1 cellular context compared by ENCODE assay signal in genomic region chr12:133037207-133038005, GRCh38.
TF ChIP-seq lines count a peak whose summit lies in the region.

Gene ZNF84, plus strand, starts transcription at chr12:133037509. Its CDS starts 3,959 bp downstream, at chr12:133041468.

TF ChIP-seq in HepG2, 621 proteins besides CTCF, POLR2A, EP300 and RAD21 (continued from another document and continues in another):
- no peak for TF ChIP-seq TEF (CRISPR knock-in tag; IDR thresholded peaks at IDR 0.05)
- TF ChIP-seq ZNF580 (CRISPR knock-in tag; IDR thresholded peaks at IDR 0.05; ENCODE audit: borderline replicate concordance, low read depth), result peak; percentile 88; the same call in 1 of the 2 replicates
- TF ChIP-seq HNRNPL (IDR thresholded peaks at IDR 0.05; ENCODE audit: low read depth, low read length), result no peak
- peak; percentile 73; the same call in 1 of the 2 replicates for TF ChIP-seq ZNF776 (CRISPR knock-in tag; IDR thresholded peaks at IDR 0.05)
- peak; percentile 93 for TF ChIP-seq ZNF143 (CRISPR knock-in tag; IDR thresholded peaks at IDR 0.05)
- peak; percentile 88 for TF ChIP-seq POLR2G (IDR thresholded peaks at IDR 0.05; ENCODE audit: low read depth, low read length)
- no peak for TF ChIP-seq PAX8 (CRISPR knock-in tag; IDR thresholded peaks at IDR 0.05; ENCODE audit: borderline replicate concordance)
- TF ChIP-seq HOXD1 (CRISPR knock-in tag; IDR thresholded peaks at IDR 0.05), result no peak
- no peak for TF ChIP-seq ZNF619 (CRISPR knock-in tag; IDR thresholded peaks at IDR 0.05)
- TF ChIP-seq ZSCAN20 (CRISPR knock-in tag; IDR thresholded peaks at IDR 0.05; ENCODE audit: borderline replicate concordance), result 0 out of 2 replicates have a peak, but pooled peaks have one; percentile 63
- peak; percentile 77; the same call in 1 of the 2 replicates for TF ChIP-seq ZNF589 (CRISPR knock-in tag; conservative IDR thresholded peaks at IDR 0.05)
- no peak for TF ChIP-seq SNAPC4 (CRISPR knock-in tag; IDR thresholded peaks at IDR 0.05)
- TF ChIP-seq MXD4 (CRISPR knock-in tag; IDR thresholded peaks at IDR 0.05), result peak; percentile 88
- no peak for TF ChIP-seq ZBTB7B (CRISPR knock-in tag; IDR thresholded peaks at IDR 0.05)
- TF ChIP-seq ZNF720 (CRISPR knock-in tag; IDR thresholded peaks at IDR 0.05), result peak; percentile 74; the same call in 1 of the 2 replicates
- no peak for TF ChIP-seq SP1 (IDR thresholded peaks at IDR 0.05)
- peak; percentile 43; the same call in 1 of the 2 replicates for TF ChIP-seq SP1 (CRISPR knock-in tag; IDR thresholded peaks at IDR 0.05)
- no peak for TF ChIP-seq HIC2 (CRISPR knock-in tag; IDR thresholded peaks at IDR 0.05; ENCODE audit: low read depth)
- TF ChIP-seq ZNF232 (CRISPR knock-in tag; IDR thresholded peaks at IDR 0.05; ENCODE audit: borderline replicate concordance), result no peak
- TF ChIP-seq TFDP2 (CRISPR knock-in tag; IDR thresholded peaks at IDR 0.05), result peak; percentile 87
- TF ChIP-seq PCBP1 (IDR thresholded peaks at IDR 0.05; ENCODE audit: borderline replicate concordance, low read depth, low read length), result no peak
- no peak for TF ChIP-seq RNF219 (CRISPR knock-in tag; IDR thresholded peaks at IDR 0.05)
- no peak for TF ChIP-seq NR2F2 (IDR thresholded peaks at IDR 0.05; ENCODE audit: borderline replicate concordance, low read depth)
- TF ChIP-seq SNRNP70 (IDR thresholded peaks at IDR 0.05; ENCODE audit: low read depth, low read length), result no peak
- no peak for TF ChIP-seq SP140L (CRISPR knock-in tag; IDR thresholded peaks at IDR 0.05; ENCODE audit: borderline replicate concordance)
- peak; percentile 33; the same call in 1 of the 2 replicates for TF ChIP-seq ZNF296 (CRISPR knock-in tag; conservative IDR thresholded peaks at IDR 0.05)
- no peak for TF ChIP-seq FOXO4 (CRISPR knock-in tag; conservative IDR thresholded peaks at IDR 0.05)
- TF ChIP-seq FOXK2 (IDR thresholded peaks at IDR 0.05), result no peak
- peak; percentile 72; the same call in 1 of the 2 replicates for TF ChIP-seq FOXC1 (CRISPR knock-in tag; IDR thresholded peaks at IDR 0.05; ENCODE audit: borderline replicate concordance)
- TF ChIP-seq ADNP (CRISPR knock-in tag; IDR thresholded peaks at IDR 0.05), result no peak
- no peak for TF ChIP-seq ZNF264 (CRISPR knock-in tag; IDR thresholded peaks at IDR 0.05)
- TF ChIP-seq ZNF280B (CRISPR knock-in tag; IDR thresholded peaks at IDR 0.05; ENCODE audit: borderline replicate concordance), result peak; percentile 85
- 0 out of 2 replicates have a peak, but pooled peaks have one; percentile 31 for TF ChIP-seq ZSCAN29 (CRISPR knock-in tag; conservative IDR thresholded peaks at IDR 0.05)
- no peak for TF ChIP-seq ZNF326 (CRISPR knock-in tag; IDR thresholded peaks at IDR 0.05; ENCODE audit: borderline replicate concordance)
- TF ChIP-seq RBM39 (IDR thresholded peaks at IDR 0.05; ENCODE audit: low read depth, low read length, poor library complexity, severe bottlenecking), result peak; percentile 84
- TF ChIP-seq SMC3 (IDR thresholded peaks at IDR 0.05; ENCODE audit: low read length), result no peak
- TF ChIP-seq NR2F6 (IDR thresholded peaks at IDR 0.05), result no peak
- peak; percentile 59; the same call in 1 of the 2 replicates for TF ChIP-seq NR2F6 (CRISPR knock-in tag; IDR thresholded peaks at IDR 0.05)
- TF ChIP-seq RFXAP (CRISPR knock-in tag; IDR thresholded peaks at IDR 0.05; ENCODE audit: borderline replicate concordance), result no peak; the same call in 1 of the 2 replicates
- TF ChIP-seq ZNF883 (CRISPR knock-in tag; IDR thresholded peaks at IDR 0.05; ENCODE audit: not compliant biosample characterization), result no peak
- no peak for TF ChIP-seq CBX1 (IDR thresholded peaks at IDR 0.05; ENCODE audit: low read depth)
- TF ChIP-seq THRA (CRISPR knock-in tag; IDR thresholded peaks at IDR 0.05; ENCODE audit: borderline replicate concordance), result no peak
- TF ChIP-seq ZSCAN5A (CRISPR knock-in tag; IDR thresholded peaks at IDR 0.05; ENCODE audit: borderline replicate concordance), result no peak
- peak; percentile 85 for TF ChIP-seq GABPA (IDR thresholded peaks at IDR 0.05; ENCODE audit: low read depth, low read length)
- peak; percentile 95 for TF ChIP-seq GABPA (CRISPR knock-in tag; IDR thresholded peaks at IDR 0.05; ENCODE audit: low read depth)
- TF ChIP-seq JUND (CRISPR knock-in tag; IDR thresholded peaks at IDR 0.05), result no peak
- peak; percentile 94; the same call in 1 of the 2 replicates for TF ChIP-seq ZNF552 (CRISPR knock-in tag; IDR thresholded peaks at IDR 0.05; ENCODE audit: borderline replicate concordance)
- TF ChIP-seq ZNF841 (CRISPR knock-in tag; IDR thresholded peaks at IDR 0.05; ENCODE audit: borderline replicate concordance), result peak; percentile 82; the same call in 1 of the 2 replicates
- TF ChIP-seq ZNF772 (CRISPR knock-in tag; IDR thresholded peaks at IDR 0.05), result peak; percentile 84; the same call in 1 of the 2 replicates
